ENCODE assay signal across 8 cellular contexts in the genomic region with DNA sequence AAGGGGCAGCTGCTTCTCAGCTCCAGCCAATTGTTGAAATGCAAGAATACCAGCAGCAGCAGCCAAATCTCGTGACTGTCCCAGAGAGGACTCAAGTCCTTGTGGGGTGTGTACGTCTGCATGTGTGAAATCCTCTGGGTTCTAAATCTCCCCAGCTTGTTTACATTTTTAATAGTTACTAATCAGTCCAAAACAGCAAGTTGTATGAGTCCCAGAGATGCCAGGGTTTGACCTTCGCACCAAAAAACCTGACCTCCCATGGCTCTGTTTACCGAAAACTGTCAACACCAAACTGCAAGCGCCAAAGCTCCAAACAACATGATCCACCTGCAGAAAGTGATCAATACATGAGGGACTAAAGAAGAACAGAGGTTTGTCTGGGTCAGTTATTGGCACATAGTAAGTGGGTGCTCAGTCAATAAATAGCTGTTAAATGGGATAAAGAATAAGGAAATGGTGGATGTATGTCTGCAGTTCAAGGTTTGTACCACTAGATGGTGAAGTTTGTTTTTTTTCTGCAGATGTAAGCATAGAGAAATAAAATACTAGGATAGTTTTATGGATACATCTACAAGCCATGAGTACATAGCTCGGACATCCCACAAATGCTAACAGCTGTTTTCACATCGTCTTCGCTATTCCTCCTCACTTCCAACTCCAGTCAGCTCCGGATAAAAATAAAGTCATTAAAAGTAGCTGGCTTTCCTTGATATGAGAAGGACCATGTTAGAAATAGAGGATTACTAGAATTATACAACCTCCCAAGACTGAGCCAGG.
DNase-seq lines count a peak whose midpoint lies in the region; ATAC-seq, FAIRE-seq and TF ChIP-seq lines count a peak whose summit lies in the region.

No MANE protein-coding gene starts in this region.

- no peaks in the 10 kb centered on the region for H3K36me3 ChIP-seq in OCI-LY3 (replicated peaks; ENCODE audit: low read depth, low read length)
- no peaks in the 10 kb centered on the region for H3K36me3 ChIP-seq in H1 (ENCODE audit: control insufficient read depth in 2 of 4, insufficient read depth in 4 of 4, low read length in 3 of 4)
- H3K36me3 ChIP-seq in mesendoderm (ENCODE audit: control insufficient read depth, insufficient read depth, low read length) = no peaks in the 10 kb centered on the region

- FAIRE-seq in H1 (lab: Jason Lieb, UNC) = peak; percentile 24

- H3K79me2 ChIP-seq in OCI-LY3 (ENCODE audit: low read length) = no peaks in the 10 kb centered on the region
- H3K79me2 ChIP-seq in H1 (ENCODE audit: control insufficient read depth in 1 of 2, insufficient read depth in 2 of 2, low read length in 2 of 2) = no peaks in the 10 kb centered on the region
- H3K79me2 ChIP-seq in mesendoderm (ENCODE audit: control insufficient read depth, insufficient read depth, low read length) = no peaks in the 10 kb centered on the region

- TF ChIP-seq CTCF in OCI-LY3 (IDR thresholded peaks at IDR 0.05; ENCODE audit: low read depth, low read length) = peak; percentile 74
- peak in 2 of 3 experiments; percentile 50 to 60; a peak in 2 of 4 replicates for TF ChIP-seq CTCF in H1 (IDR thresholded peaks at IDR 0.05; ENCODE audit: control extremely low read depth in 1 of 3, insufficient read depth in 1 of 3, low read depth in 1 of 3, low read length in 3 of 3)

- H3K4ac ChIP-seq in H1 (replicated peaks; ENCODE audit: insufficient read length, low read depth, low read length) (no peak overlapping the region), mesendoderm (ENCODE audit: low read depth, low read length) (no peak overlapping the region)

- H4K20me1 ChIP-seq in OCI-LY3 (ENCODE audit: insufficient read depth, low read length) (no peaks in the 10 kb centered on the region), H1 (replicated peaks in 1 of 2; ENCODE audit: control insufficient read depth in 1 of 2, insufficient read depth in 2 of 2, low read length in 2 of 2) (no peaks in the 10 kb centered on the region)

- ATAC-seq in HG03354 (IDR thresholded peaks at IDR 0.05; ENCODE audit: poor library complexity, severe bottlenecking, unreplicated experiment) (peak; percentile 59), GM18870 (IDR thresholded peaks at IDR 0.05; ENCODE audit: unreplicated experiment) (no peak)

- H2BK12ac ChIP-seq in H1 (ENCODE audit: low read depth, low read length) = no peak overlapping the region

- H2BK120ac ChIP-seq in H1 (replicated peaks; ENCODE audit: low read depth, low read length) = no peak overlapping the region
- no peak overlapping the region for H2BK120ac ChIP-seq in mesendoderm (ENCODE audit: low read depth, low read length)

- no peak overlapping the region for H4K91ac ChIP-seq in H1 (replicated peaks; ENCODE audit: insufficient read length, low read length)

- WGBS in H1 (ENCODE audit: extremely low coverage in 1 of 2, insufficient coverage in 1 of 2, insufficient read length in 1 of 2, insufficient replicate concordance in 2 of 2, low coverage in 1 of 2, low lambda C conversion rate in 2 of 2, missing lambda C conversion rate in 1 of 2), 2 experiments = 71% methylated on average over 9 of the region's 9 CpGs; no CpG with 5 or more reads in 1 of the 2 experiments
- WGBS in mesendoderm (ENCODE audit: extremely low coverage, insufficient coverage, low lambda C conversion rate) = no CpG with 5 or more reads among the region's 9 CpGs

- H2AK5ac ChIP-seq in H1 (ENCODE audit: low read depth, low read length) = no peak overlapping the region
- H2AK5ac ChIP-seq in mesendoderm (ENCODE audit: low read length) = no peak overlapping the region

- peaks cover 47% of the 10 kb centered on the region; the same call in 1 of the 2 replicates for H3K27me3 ChIP-seq in OCI-LY3 (ENCODE audit: low read depth, low read length)
- H3K27me3 ChIP-seq in H1 (replicated peaks in 1 of 4; ENCODE audit: control insufficient read depth in 3 of 4, extremely low read depth in 1 of 4, insufficient read depth in 3 of 4, low read length in 3 of 4) = no peaks in the 10 kb centered on the region
- no peaks in the 10 kb centered on the region for H3K27me3 ChIP-seq in mesendoderm (ENCODE audit: insufficient read depth, low read length, poor library complexity)

- no peaks in the 10 kb centered on the region for H3K79me1 ChIP-seq in H1 (ENCODE audit: low read depth, low read length)
- H3K79me1 ChIP-seq in mesendoderm (ENCODE audit: low read length) = no peaks in the 10 kb centered on the region

- TF ChIP-seq EP300 in H1 (IDR thresholded peaks at IDR 0.05; ENCODE audit: borderline replicate concordance in 1 of 2, low read depth in 2 of 2, low read length in 2 of 2) = no peak

- DNase-seq in NCI-H510A treated with DMSO at 0.1 percent for 48 hours (lab: John Stamatoyannopoulos, UW) (peak; percentile 84), NCI-H510A (lab: John Stamatoyannopoulos, UW) (no peak), H1 (ENCODE audit: low read depth in 1 of 2, low spot score in 2 of 2) (no peak), mesendoderm (peak; percentile 52), ecto neural progenitor cell (ENCODE audit: low spot score) (no peak)

- H3K4me1 ChIP-seq in OCI-LY3 (ENCODE audit: low read length) = peaks cover 2% of the 10 kb centered on the region; the same call in 1 of the 2 replicates
- no peaks in the 10 kb centered on the region for H3K4me1 ChIP-seq in H1 (replicated peaks in 1 of 4; ENCODE audit: control insufficient read depth in 3 of 4, insufficient read depth in 4 of 4, low read length in 3 of 4)
- no peaks in the 10 kb centered on the region for H3K4me1 ChIP-seq in mesendoderm (ENCODE audit: control insufficient read depth, low read depth, low read length)

- H4K5ac ChIP-seq in H1 (ENCODE audit: insufficient read length, low read depth, low read length) (no peak overlapping the region), mesendoderm (ENCODE audit: low read length) (no peak overlapping the region)

- POLR2A ChIA-PET in H1 (lab: Charles Lee; ENCODE audit: partially characterized antibody) = no interaction called here

- H3K18ac ChIP-seq in H1 (ENCODE audit: extremely low read depth, low read length) = no peak overlapping the region
- H3K18ac ChIP-seq in mesendoderm (ENCODE audit: low read length) = no peak overlapping the region

- H3K23ac ChIP-seq in H1 (ENCODE audit: insufficient read length) (no peak overlapping the region), mesendoderm (ENCODE audit: low read length) (no peak overlapping the region)

- peak; percentile 62 to 70 for TF ChIP-seq RAD21 in H1 (IDR thresholded peaks at IDR 0.05 in 1 of 2, conservative IDR thresholded peaks at IDR 0.05 in 1 of 2; ENCODE audit: low read depth in 2 of 2, low read length in 2 of 2)

- H3K4me2 ChIP-seq in OCI-LY3 (ENCODE audit: low read length) (no peak overlapping the region), H1 (ENCODE audit: insufficient read depth in 1 of 2, low read depth in 2 of 2, low read length in 2 of 2) (no peak overlapping the region), mesendoderm (ENCODE audit: low read length) (no peak overlapping the region)

- TF ChIP-seq POLR2A in H1 (IDR thresholded peaks at IDR 0.05; ENCODE audit: control extremely low read depth in 1 of 2, low read depth in 2 of 2, low read length in 2 of 2) = no peak

- no peak overlapping the region for H3K56ac ChIP-seq in H1 (replicated peaks; ENCODE audit: insufficient read length, low read depth, low read length)
- no peak overlapping the region for H3K56ac ChIP-seq in mesendoderm (ENCODE audit: low read length)

- H3K23me2 ChIP-seq in H1 (ENCODE audit: low read depth, low read length) = no peaks in the 10 kb centered on the region

- H3K4me3 ChIP-seq in OCI-LY3 (ENCODE audit: low read length) = no peak overlapping the region
- H3K4me3 ChIP-seq in H1 (ENCODE audit: extremely low read depth in 1 of 4, insufficient read depth in 2 of 4, low read depth in 3 of 4, low read length in 4 of 4) = no peak overlapping the region
- no peak overlapping the region for H3K4me3 ChIP-seq in mesendoderm (ENCODE audit: low read length)

- no peaks in the 10 kb centered on the region for H3K9me3 ChIP-seq in OCI-LY3 (ENCODE audit: insufficient read depth, low read length)
- no peaks in the 10 kb centered on the region for H3K9me3 ChIP-seq in H1 (ENCODE audit: insufficient read depth in 2 of 2, low read depth in 1 of 2, low read length in 1 of 2)

- H4K8ac ChIP-seq in H1 (ENCODE audit: extremely low read depth, insufficient read depth, low read length) = no peak overlapping the region
- H4K8ac ChIP-seq in mesendoderm (ENCODE audit: low read depth, low read length) = no peak overlapping the region

- H3K9ac ChIP-seq in OCI-LY3 (ENCODE audit: low read length) (no peak overlapping the region), H1 (replicated peaks in 1 of 4; ENCODE audit: extremely low read depth in 1 of 4, low read depth in 3 of 4, low read length in 3 of 4) (no peak overlapping the region), mesendoderm (ENCODE audit: low read length) (no peak overlapping the region)

- H2BK20ac ChIP-seq in H1 (ENCODE audit: low read length) = no peak overlapping the region

- no peak overlapping the region for H3K27ac ChIP-seq in OCI-LY3 (ENCODE audit: low read length)
- no peak overlapping the region for H3K27ac ChIP-seq in H1 (ENCODE audit: low read depth, low read length)
- no peak overlapping the region for H3K27ac ChIP-seq in mesendoderm (ENCODE audit: low read depth, low read length)

- H3K14ac ChIP-seq in H1 (ENCODE audit: insufficient read length) = no peak overlapping the region

- CTCF ChIA-PET in H1 (lab: Charles Lee; ENCODE audit: partially characterized antibody) = interaction anchor here (0.5 to 24.0 kb wide), 63 partner anchors 9 to 1293 kb away, joined by 3 to 444 read pairs (median 4); no protein-coding TSS in a partner anchor

- H2BK5ac ChIP-seq in H1 (ENCODE audit: low read depth, low read length) (no peak overlapping the region), mesendoderm (ENCODE audit: low read length) (no peak overlapping the region)

- H2AFZ ChIP-seq in OCI-LY3 (ENCODE audit: low read depth, low read length) (no peak overlapping the region), H1 (ENCODE audit: low read length) (no peak overlapping the region)

- no peak overlapping the region for H2BK15ac ChIP-seq in H1 (ENCODE audit: low read length)
- no peak overlapping the region for H2BK15ac ChIP-seq in mesendoderm (replicated peaks; ENCODE audit: low read depth)

TF ChIP-seq in H1, 55 proteins besides CTCF, POLR2A, EP300 and RAD21 (continues in another document):
- TF ChIP-seq TAF1 (IDR thresholded peaks at IDR 0.05; ENCODE audit: low read depth, low read length) (no peak), HDAC2 (IDR thresholded peaks at IDR 0.05; ENCODE audit: borderline replicate concordance in 1 of 2, low read depth in 2 of 2, low read length in 2 of 2) (no peak), PHF8 (conservative IDR thresholded peaks at IDR 0.05; ENCODE audit: low read depth, low read length) (no peak), CEBPB (IDR thresholded peaks at IDR 0.05; ENCODE audit: low read depth, low read length) (no peak), POLR2AphosphoS5 (IDR thresholded peaks at IDR 0.05; ENCODE audit: low read depth, low read length) (no peak), E2F6 (IDR thresholded peaks at IDR 0.05) (no peak)

Comparison
In these comparisons a context has a peak if more than half of its experiments do, and no peak if none do; other contexts are left out.
1. DNase-seq: peak in NCI-H510A treated with DMSO at 0.1 percent for 48 hours (single experiment) and mesendoderm (single experiment); none in NCI-H510A (single experiment), H1 (0 of 2) and ecto neural progenitor cell (single experiment).